In genomic region chr5:179836225-179837019, GRCh38 we compare ENCODE assay signal across 8 cellular contexts. TPM values are rescaled to one million over a fixed set of nuclear protein-coding genes. Genes with fewer than 3 reads are reported as not detected.
DNase-seq lines count a peak whose midpoint lies in the region; ATAC-seq and TF ChIP-seq lines count a peak whose summit lies in the region.

No MANE protein-coding gene starts in this region.

- in situ Hi-C loops in gastrocnemius medialis (cut with MboI; ENCODE audit: low sequenced_read_pairs in 4 of 4) = no loop called here
- in situ Hi-C loops in HAP-1 (cut with MboI; ENCODE audit: low sequenced_read_pairs) = no loop called here

- no peaks in the 10 kb centered on the region for H3K27me3 ChIP-seq in effector memory CD4-positive, alpha-beta T cell (replicated peaks; ENCODE audit: control insufficient read depth, insufficient read depth, low read length, poor library complexity, severe bottlenecking)
- H3K27me3 ChIP-seq in gastrocnemius medialis = no peaks in the 10 kb centered on the region
- H3K27me3 ChIP-seq in HAP-1 (ENCODE audit: low read depth) = no peaks in the 10 kb centered on the region

- H3K27ac ChIP-seq in effector memory CD4-positive, alpha-beta T cell (ENCODE audit: insufficient read depth, low read length, poor library complexity, severe bottlenecking) = peak overlapping the region; percentile 67
- peak overlapping the region; percentile 87 to 92 (median 88) for H3K27ac ChIP-seq in gastrocnemius medialis

- H3K36me3 ChIP-seq in effector memory CD4-positive, alpha-beta T cell (ENCODE audit: control insufficient read depth, insufficient read depth, low read length) = peaks cover 65% of the 10 kb centered on the region
- peaks cover 7 to 62% of the 10 kb centered on the region in 2 donors for H3K36me3 ChIP-seq in gastrocnemius medialis
- peaks cover 85% of the 10 kb centered on the region for H3K36me3 ChIP-seq in HAP-1 (replicated peaks)

- DNase-seq in T-helper 9 cell (peak; percentile 40), gastrocnemius medialis (peak in 1 of 2 donors; percentile 51), putamen (ENCODE audit: low spot score) (no peak), NCI-H510A (lab: John Stamatoyannopoulos, UW) (no peak), HAP-1 (ENCODE audit: low spot score in 2 of 2) (no peak)
- DNase-seq in effector memory CD4-positive, alpha-beta T cell = peak; percentile 43 to 51 (median 44)

- no peak for TF ChIP-seq CTCF in gastrocnemius medialis (IDR thresholded peaks at IDR 0.05 in 4 of 5, conservative IDR thresholded peaks at IDR 0.05 in 1 of 5)

- peaks cover 14% of the 10 kb centered on the region for H3K4me1 ChIP-seq in effector memory CD4-positive, alpha-beta T cell (ENCODE audit: control insufficient read depth, insufficient read depth, low read length, poor library complexity, severe bottlenecking)
- H3K4me1 ChIP-seq in gastrocnemius medialis (peaks cover 47 to 51% of the 10 kb centered on the region in 2 donors), HAP-1 (no peaks in the 10 kb centered on the region)

- intact Hi-C loops in gastrocnemius medialis (cut with DNase I; ENCODE audit: low total_unique reads) = no loop called here

- H3K4me3 ChIP-seq in effector memory CD4-positive, alpha-beta T cell (ENCODE audit: insufficient read depth, low read depth, low read length, poor library complexity, severe bottlenecking) = no peak overlapping the region
- H3K4me3 ChIP-seq in gastrocnemius medialis (no peak overlapping the region), HAP-1 (no peak overlapping the region)

- no peaks in the 10 kb centered on the region for H3K9me3 ChIP-seq in effector memory CD4-positive, alpha-beta T cell (ENCODE audit: control insufficient read depth, low read length)
- H3K9me3 ChIP-seq in gastrocnemius medialis = no peaks in the 10 kb centered on the region
- no peaks in the 10 kb centered on the region for H3K9me3 ChIP-seq in HAP-1

- ATAC-seq in GM21737 (IDR thresholded peaks at IDR 0.05; ENCODE audit: unreplicated experiment) (peak; percentile 51), gastrocnemius medialis (peak in 1 of 2 donors; percentile 10), GM21723 (IDR thresholded peaks at IDR 0.05; ENCODE audit: unreplicated experiment) (no peak)

- no peak for TF ChIP-seq POLR2A in gastrocnemius medialis (IDR thresholded peaks at IDR 0.05)

RNA-seq across cellular contexts. Expression of gene SQSTM1, which starts 15.7 kb away (rescaled TPM):
- total RNA-seq in gastrocnemius medialis = 1,000 to 10,000 TPM; 1,080 to 1,340 (median 1,178) TPM

RNA-seq across cellular contexts. Expression of gene MRNIP, which starts 22.2 kb away (rescaled TPM):
- total RNA-seq in gastrocnemius medialis = 10 to 100 TPM in 1 of 4 donors, 1 to 10 TPM in 3; 2.9 to 16.1 (median 8.3) TPM

RNA-seq across cellular contexts. Expression of gene MGAT4B, which starts 29.8 kb away (rescaled TPM):
- 10 to 100 TPM; 28.3 to 86.0 (median 61.4) TPM for total RNA-seq in gastrocnemius medialis

RNA-seq across cellular contexts. Expression of gene LTC4S, which starts 42.6 kb away (rescaled TPM):
- total RNA-seq in gastrocnemius medialis = 10 to 100 TPM in 1 of 4 donors, 1 to 10 TPM in 3; 1.7 to 12.6 (median 5.6) TPM

Comparison
In these comparisons a context has a peak if more than half of its experiments do, and no peak if none do; other contexts are left out.
1. DNase-seq: peak in T-helper 9 cell (single experiment) and effector memory CD4-positive, alpha-beta T cell (3 of 3); none in putamen (single experiment), NCI-H510A (single experiment) and HAP-1 (0 of 2).